In the genomic region with DNA sequence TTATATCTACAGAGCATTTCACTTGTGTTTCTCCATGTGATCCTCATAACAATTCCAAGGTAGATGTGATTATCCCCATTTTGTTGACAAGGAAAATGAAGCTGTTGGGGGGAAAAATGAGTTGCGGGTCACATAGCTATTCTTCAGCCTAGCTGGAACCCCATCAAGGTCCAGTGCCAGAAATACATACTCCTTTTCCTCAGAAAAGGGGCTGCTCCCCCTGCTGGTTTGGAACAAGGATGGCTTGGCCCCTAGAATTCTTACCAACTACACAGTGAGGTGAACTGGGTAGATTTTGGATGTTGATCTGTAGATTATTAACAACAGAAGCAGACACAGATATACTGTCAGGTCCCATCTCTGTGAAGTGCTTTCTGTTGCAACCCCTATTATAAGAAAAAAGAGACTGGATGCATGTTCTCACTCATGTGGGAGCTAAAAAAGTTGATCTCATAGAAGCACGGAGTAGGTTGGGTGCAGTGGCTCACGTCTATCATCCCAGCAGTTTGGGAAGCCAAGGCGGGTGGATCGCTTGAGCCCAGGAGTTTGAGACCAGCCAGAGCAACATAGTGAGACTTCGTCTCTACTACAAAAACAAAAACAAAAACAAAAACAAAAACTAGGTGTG, we compare ENCODE assay signal across 8 cellular contexts. TPM values are rescaled to one million over a fixed set of nuclear protein-coding genes. Genes with fewer than 3 reads are reported as not detected.
DNase-seq lines count a peak whose midpoint lies in the region; ATAC-seq and TF ChIP-seq lines count a peak whose summit lies in the region.

No MANE protein-coding gene starts in this region.

- peak; percentile 51 for DNase-seq in Daoy (ENCODE audit: low read depth)
- no peak for DNase-seq in HFF-Myc (ENCODE audit: extremely low read depth, low read depth)
- DNase-seq in PC-3 = peak; percentile 59
- DNase-seq in adipocyte (ENCODE audit: low read depth) = peak; percentile 88
- DNase-seq in hepatocyte (ENCODE audit: low spot score) = peak; percentile 82
- peak; percentile 3 to 58 (median 20) for DNase-seq in stimulated activated naive CD4-positive, alpha-beta T cell (lab: John Stamatoyannopoulos, UW)
- no peak for DNase-seq in NCI-H774 (lab: John Stamatoyannopoulos, UW)

- H2AFZ ChIP-seq in PC-3 (ENCODE audit: low read length) (no peak overlapping the region), hepatocyte (no peak overlapping the region)

- H3K36me3 ChIP-seq in PC-3 (ENCODE audit: low read depth, low read length) (no peaks in the 10 kb centered on the region), adipocyte (ENCODE audit: control insufficient read depth, insufficient read depth, low read length, severe bottlenecking) (peaks cover 34% of the 10 kb centered on the region), hepatocyte (replicated peaks; ENCODE audit: insufficient read depth, low read depth) (no peaks in the 10 kb centered on the region)

- CTCF ChIA-PET in PC-3 (lab: Charles Lee) = interaction anchor here (0.6 to 2.3 kb wide), 5 partner anchors 23 to 291 kb away, joined by 3 to 29 read pairs (median 7); a partner anchor contains a TSS

- POLR2A ChIA-PET in PC-3 (lab: Charles Lee; ENCODE audit: unreplicated experiment) = interaction anchor here (1.4 kb wide), 1 partner anchor 34 kb away, joined by 7 read pairs; no protein-coding TSS in a partner anchor

- no TSS peak for BruUV-seq in PC-3 (replicated peaks; lab: Mats Ljungman, UMichigan)

- no peaks in the 10 kb centered on the region for H3F3A ChIP-seq in PC-3 (ENCODE audit: low read length, unreplicated experiment)

- TF ChIP-seq CTCF in HFF-Myc (IDR thresholded peaks at IDR 0.05; ENCODE audit: low read depth, low read length, missing control alignments) (peak; percentile 84), PC-3 (conservative IDR thresholded peaks at IDR 0.05; ENCODE audit: low read depth, low read length) (peak; percentile 85), hepatocyte (IDR thresholded peaks at IDR 0.05; ENCODE audit: poor library complexity) (peak; percentile 74)

- H3K79me2 ChIP-seq in PC-3 (ENCODE audit: low read length) (no peaks in the 10 kb centered on the region), hepatocyte (peaks cover 3% of the 10 kb centered on the region)

- H3K4me3 ChIP-seq in HFF-Myc (replicated peaks; ENCODE audit: low read depth, low read length) (no peak overlapping the region), PC-3 (ENCODE audit: low read length) (no peak overlapping the region), adipocyte (ENCODE audit: low read length) (peak overlapping the region; percentile 39), hepatocyte (no peak overlapping the region)

- H3K9me2 ChIP-seq in PC-3 (replicated peaks; ENCODE audit: low read length) = no peaks in the 10 kb centered on the region
- H3K9me2 ChIP-seq in hepatocyte (replicated peaks; ENCODE audit: insufficient read depth) = no peaks in the 10 kb centered on the region

- H4K20me1 ChIP-seq in PC-3 (ENCODE audit: low read length) (no peaks in the 10 kb centered on the region), hepatocyte (ENCODE audit: insufficient read depth, poor library complexity, severe bottlenecking) (no peaks in the 10 kb centered on the region)

- H3K9ac ChIP-seq in PC-3 (ENCODE audit: low read length) (no peak overlapping the region), adipocyte (ENCODE audit: low read length) (peak overlapping the region; percentile 76)

- intact Hi-C loops in PC-3 (cut with micrococcal nuclease) = loop anchor here (1.0 kb wide), 2 partner anchors 33 to 290 kb away; no protein-coding TSS in a partner anchor

- H3K4me2 ChIP-seq in PC-3 (ENCODE audit: low read length) (peak overlapping the region; percentile 20; the same call in 1 of the 2 replicates), hepatocyte (no peak overlapping the region)

- H3K9me3 ChIP-seq in PC-3 (ENCODE audit: low read length) (no peaks in the 10 kb centered on the region), adipocyte (ENCODE audit: control insufficient read depth, low read length) (no peaks in the 10 kb centered on the region), hepatocyte (ENCODE audit: low read depth) (no peaks in the 10 kb centered on the region)

- 88% methylated on average over 6 of the region's 6 CpGs for WGBS in hepatocyte (ENCODE audit: low lambda C conversion rate, missing lambda C conversion rate)

- H3K27me3 ChIP-seq in PC-3 (ENCODE audit: low read length) = no peaks in the 10 kb centered on the region
- no peaks in the 10 kb centered on the region for H3K27me3 ChIP-seq in adipocyte (replicated peaks; ENCODE audit: control insufficient read depth, insufficient read depth, low read length)
- no peaks in the 10 kb centered on the region for H3K27me3 ChIP-seq in hepatocyte

- H3K27ac ChIP-seq in PC-3 (ENCODE audit: low read length) (peak overlapping the region; percentile 27), hepatocyte (peak overlapping the region; percentile 69)

- ATAC-seq in PC-3 (peak; percentile 81), GM21529 (IDR thresholded peaks at IDR 0.05; ENCODE audit: unreplicated experiment) (no peak)

- peaks cover 17% of the 10 kb centered on the region for H3K4me1 ChIP-seq in PC-3 (ENCODE audit: insufficient read depth, low read length)
- H3K4me1 ChIP-seq in adipocyte (ENCODE audit: control insufficient read depth, insufficient read depth, low read length) = peaks cover 18% of the 10 kb centered on the region
- H3K4me1 ChIP-seq in hepatocyte (ENCODE audit: insufficient read depth) = peaks cover 4% of the 10 kb centered on the region

RNA-seq across cellular contexts. Expression of a gene that starts 8.9 kb away (rescaled TPM):
- total RNA-seq in Daoy (2014; rRNA removed; shearing (Covaris generic)) = 0.12 and 0.40 TPM in 2 replicates
- total RNA-seq in PC-3 (2014; rRNA removed) = 1.0 and 2.8 TPM in 2 replicates
- 1.6 and 6.7 TPM in 2 replicates for total RNA-seq in hepatocyte
- polyA plus RNA-seq in hepatocyte = 3.5 and 5.3 TPM in 2 replicates

RNA-seq across cellular contexts. Expression of a gene that starts 11.9 kb away (rescaled TPM):
- total RNA-seq in Daoy (2014; rRNA removed; shearing (Covaris generic)) = 1,984 and 2,181 TPM in 2 replicates
- total RNA-seq in PC-3 (2014; rRNA removed) (183 and 320 TPM in 2 replicates), hepatocyte (665 and 673 TPM in 2 replicates)
- 245 and 252 TPM in 2 replicates for polyA plus RNA-seq in hepatocyte

RNA-seq across cellular contexts. Expression of a gene that starts 32.7 kb away (rescaled TPM):
- total RNA-seq in Daoy (2014; rRNA removed; shearing (Covaris generic)) = 13.1 and 13.3 TPM in 2 replicates
- total RNA-seq in PC-3 (2014; rRNA removed) = 18.0 and 33.9 TPM in 2 replicates
- 26.9 and 30.2 TPM in 2 replicates for total RNA-seq in hepatocyte
- 19.7 and 25.6 TPM in 2 replicates for polyA plus RNA-seq in hepatocyte

RNA-seq across cellular contexts. Expression of a gene that starts 50.2 kb away (rescaled TPM):
- total RNA-seq in Daoy (2014; rRNA removed; shearing (Covaris generic)) = 0.63 TPM in 1 of 2 replicates, not detected in the other
- 28.0 and 40.6 TPM in 2 replicates for total RNA-seq in PC-3 (2014; rRNA removed)
- 104 and 128 TPM in 2 replicates for total RNA-seq in hepatocyte
- 56.1 and 69.0 TPM in 2 replicates for polyA plus RNA-seq in hepatocyte

RNA-seq across cellular contexts. Expression of a gene that starts 55.9 kb away (rescaled TPM):
- total RNA-seq in Daoy (2014; rRNA removed; shearing (Covaris generic)) = 22.7 and 31.7 TPM in 2 replicates
- total RNA-seq in PC-3 (2014; rRNA removed) (48.8 and 50.6 TPM in 2 replicates), hepatocyte (79.1 and 93.4 TPM in 2 replicates)
- 101 and 103 TPM in 2 replicates for polyA plus RNA-seq in hepatocyte

Comparison
In these comparisons a context has a peak if more than half of its experiments do, and no peak if none do; other contexts are left out.
1. DNase-seq: peak in Daoy (single experiment), PC-3 (single experiment), adipocyte (single experiment), hepatocyte (single experiment) and stimulated activated naive CD4-positive, alpha-beta T cell (6 of 6); none in HFF-Myc (single experiment) and NCI-H774 (single experiment).
2. Peak in every context shown above with its lines, with median percentiles within 50 percentile points of each other: CTCF ChIP-seq.